In the genomic region with DNA sequence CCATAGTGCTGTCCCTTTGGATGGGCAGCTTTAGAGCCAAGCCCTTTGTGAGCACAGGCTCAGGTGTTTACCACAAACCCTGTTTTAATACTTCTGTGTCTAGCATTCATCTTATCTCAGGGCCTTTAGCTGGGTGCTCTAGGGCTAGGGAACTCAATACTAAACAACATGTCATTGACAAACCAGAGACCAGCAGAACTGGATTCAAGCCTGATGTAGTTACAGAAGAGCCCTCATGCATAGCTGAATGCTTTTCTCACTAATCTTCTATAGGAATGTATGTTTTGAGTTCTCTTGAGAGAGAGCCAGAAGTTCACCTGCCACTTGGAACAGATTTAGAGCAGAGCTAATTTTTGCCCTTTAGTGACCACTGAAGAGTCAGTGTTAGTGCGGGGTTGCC, we compare ENCODE assay signal across 23 cellular contexts.
DNase-seq lines count a peak whose midpoint lies in the region; ATAC-seq and TF ChIP-seq lines count a peak whose summit lies in the region.
"Had no signal": no experiment of that assay in that cellular context is flagged by ENCODE, and none has a peak within 500 bp of the region (broad histone marks: within the 10 kb centered on the region; RNA-seq: fewer than 3 reads in every experiment).

No MANE protein-coding gene starts in this region.

- H3K4me2 ChIP-seq in osteoblast (ENCODE audit: insufficient read depth, low read length) = no peak overlapping the region
- no peak overlapping the region for H3K4me2 ChIP-seq in trophoblast cell (ENCODE audit: low read length)
- H3K4me2 ChIP-seq: BLaER1 had no signal

- H2BK12ac ChIP-seq in trophoblast cell (ENCODE audit: low read length) = no peak overlapping the region

- no peak overlapping the region for H3K23ac ChIP-seq in trophoblast cell (ENCODE audit: low read length)

- TF ChIP-seq CTCF in cardiac muscle cell (IDR thresholded peaks at IDR 0.05; ENCODE audit: low read depth, low read length) = no peak
- TF ChIP-seq CTCF in right atrium auricular region (IDR thresholded peaks at IDR 0.05) = no peak
- TF ChIP-seq CTCF in osteoblast (IDR thresholded peaks at IDR 0.05; ENCODE audit: extremely low read depth, low read depth, low read length) = no peak

- no peak overlapping the region for H4K8ac ChIP-seq in trophoblast cell (ENCODE audit: low read depth, low read length)

- no CpG with 5 or more reads among the region's 1 CpG for WGBS in trophoblast cell (ENCODE audit: extremely low coverage, insufficient coverage, insufficient read length)

- H3K18ac ChIP-seq in trophoblast cell (ENCODE audit: low read length) = no peak overlapping the region

- no peak overlapping the region for H3K9ac ChIP-seq in trophoblast cell (ENCODE audit: low read length)
- H3K9ac ChIP-seq: BLaER1 had no signal

- no peak overlapping the region for H2AK5ac ChIP-seq in trophoblast cell (ENCODE audit: low read length)

- H3K36me3 ChIP-seq in cardiac muscle cell (no peaks in the 10 kb centered on the region), right atrium auricular region (no peaks in the 10 kb centered on the region), osteoblast (ENCODE audit: insufficient read depth, low read length) (no peaks in the 10 kb centered on the region), trophoblast cell (ENCODE audit: control insufficient read depth in 1 of 2, insufficient read depth in 2 of 2, low read length in 2 of 2) (no peaks in the 10 kb centered on the region)
- H3K36me3 ChIP-seq: BE2C, BLaER1 had no signal

- H3K79me2 ChIP-seq in osteoblast (ENCODE audit: insufficient read depth, low read length) (no peaks in the 10 kb centered on the region), trophoblast cell (ENCODE audit: control insufficient read depth, insufficient read depth, low read length, poor library complexity) (no peaks in the 10 kb centered on the region)

- H3K27ac ChIP-seq in cardiac muscle cell (peak overlapping the region; percentile 69), right atrium auricular region (no peak overlapping the region), osteoblast (ENCODE audit: low read depth, low read length) (no peak overlapping the region), trophoblast cell (ENCODE audit: low read depth, low read length) (no peak overlapping the region)
- H3K27ac ChIP-seq: BLaER1 had no signal

- no peak overlapping the region for H4K12ac ChIP-seq in trophoblast cell (ENCODE audit: low read depth, low read length)

- H3K9me3 ChIP-seq in cardiac muscle cell (ENCODE audit: low read depth) (no peaks in the 10 kb centered on the region), right atrium auricular region (no peaks in the 10 kb centered on the region), osteoblast (ENCODE audit: low read depth, low read length) (no peaks in the 10 kb centered on the region), trophoblast cell (ENCODE audit: insufficient read depth, low read depth, low read length) (no peaks in the 10 kb centered on the region)
- H3K9me3 ChIP-seq: BE2C, BLaER1 had no signal

- H3K27me3 ChIP-seq in cardiac muscle cell = no peaks in the 10 kb centered on the region
- no peaks in the 10 kb centered on the region for H3K27me3 ChIP-seq in right atrium auricular region
- no peaks in the 10 kb centered on the region for H3K27me3 ChIP-seq in osteoblast (ENCODE audit: insufficient read depth, low read length)
- no peaks in the 10 kb centered on the region for H3K27me3 ChIP-seq in trophoblast cell (ENCODE audit: insufficient read depth, low read length)
- H3K27me3 ChIP-seq: BE2C, BLaER1 had no signal

- H4K91ac ChIP-seq in trophoblast cell (ENCODE audit: low read depth, low read length) = no peak overlapping the region

- H3K4me3 ChIP-seq in cardiac muscle cell (no peak overlapping the region), right atrium auricular region (no peak overlapping the region), osteoblast (ENCODE audit: insufficient read depth, low read length) (no peak overlapping the region), trophoblast cell (ENCODE audit: low read depth, low read length) (no peak overlapping the region)
- H3K4me3 ChIP-seq: BLaER1, GM12878 had no signal

- ATAC-seq in GM18858 (IDR thresholded peaks at IDR 0.05; ENCODE audit: unreplicated experiment) = no peak
- ATAC-seq: GM12878 had no signal

- DNase-seq in cardiac muscle cell (ENCODE audit: low read depth in 1 of 2, low spot score in 1 of 2) = peak in 1 of 2 donors; percentile 23
- no peak for DNase-seq in right atrium auricular region (ENCODE audit: low spot score)
- peak; percentile 55 for DNase-seq in osteoblast (ENCODE audit: insufficient read length, low spot score, missing footprints)
- peak; percentile 78 to 91 for DNase-seq in trophoblast cell
- no peak for DNase-seq in posterior vena cava (ENCODE audit: low spot score)
- no peak for DNase-seq in SKM-1 (lab: John Stamatoyannopoulos, UW; ENCODE audit: unreplicated experiment)
- DNase-seq: 8988T; ACHN; BE2C; C1 segment of cervical spinal cord; CD4-positive, alpha-beta memory T cell; CD4-positive, CD25-positive, alpha-beta regulatory T cell; CD8-positive, alpha-beta memory T cell; COR-L47; DMS 273 treated with DMSO at 0.1 percent for 48 hours; DMS153; DMS79; DND-41; EL; GDM1 had no signal

- no peak overlapping the region for H3K4ac ChIP-seq in trophoblast cell (ENCODE audit: low read depth, low read length)

- H3K14ac ChIP-seq in trophoblast cell (ENCODE audit: low read length) = no peak overlapping the region

- H2AFZ ChIP-seq in osteoblast (ENCODE audit: low read length) (no peak overlapping the region), trophoblast cell (ENCODE audit: insufficient read depth, low read length, poor library complexity) (no peak overlapping the region)

- H4K20me1 ChIP-seq in osteoblast (ENCODE audit: insufficient read depth, low read length) = no peaks in the 10 kb centered on the region
- H4K20me1 ChIP-seq: BLaER1 had no signal

- no peak overlapping the region for H2BK5ac ChIP-seq in trophoblast cell (ENCODE audit: low read depth, low read length, poor library complexity)

- H2BK120ac ChIP-seq in trophoblast cell (ENCODE audit: insufficient read depth, low read length, poor library complexity) = no peak overlapping the region

- H3K4me1 ChIP-seq in cardiac muscle cell (ENCODE audit: low read depth) (peaks cover 9% of the 10 kb centered on the region), right atrium auricular region (no peaks in the 10 kb centered on the region), osteoblast (ENCODE audit: insufficient read depth, low read length) (peaks cover 28% of the 10 kb centered on the region), trophoblast cell (ENCODE audit: control insufficient read depth in 1 of 2, insufficient read depth in 2 of 2, low read length in 2 of 2) (no peaks in the 10 kb centered on the region)
- H3K4me1 ChIP-seq: BE2C, BLaER1 had no signal

- intact Hi-C loops in posterior vena cava (cut with DNase I) = no loop called here

- H3K79me1 ChIP-seq in trophoblast cell (ENCODE audit: low read length) = no peaks in the 10 kb centered on the region

Comparison
In these comparisons a context has a peak if more than half of its experiments do, and no peak if none do; other contexts are left out.
1. DNase-seq: peak in osteoblast (single experiment) and trophoblast cell (2 of 2); none in right atrium auricular region (single experiment), posterior vena cava (single experiment) and SKM-1 (single experiment).